Comparison of ENCODE assay signal across 13 cellular contexts in genomic region chr19:54532528-54532927, GRCh38. TPM values are rescaled to one million over a fixed set of nuclear protein-coding genes. Genes with fewer than 3 reads are reported as not detected.
A peak's percentile ranks its signal among the peaks of the same experiment; 100 is the strongest.
DNase-seq lines count a peak whose midpoint lies in the region; ATAC-seq and TF ChIP-seq lines count a peak whose summit lies in the region.
"Had no signal": no experiment of that assay in that cellular context is flagged by ENCODE, and none has a peak within 500 bp of the region (broad histone marks: within the 10 kb centered on the region; RNA-seq: fewer than 3 reads in every experiment).

No MANE protein-coding gene starts in this region.

- peaks cover 11% of the 10 kb centered on the region for H3K27me3 ChIP-seq in suprapubic skin
- H3K27me3 ChIP-seq: thyroid gland had no signal

- no peaks in the 10 kb centered on the region for H3K36me3 ChIP-seq in suprapubic skin
- H3K36me3 ChIP-seq: thyroid gland had no signal

- TF ChIP-seq EP300 in suprapubic skin (IDR thresholded peaks at IDR 0.05): no peak

- H3K4me3 Mint-ChIP-seq in memory B cell (peak overlapping the region; percentile 51), osteocyte (ENCODE audit: unreplicated experiment) (no peak overlapping the region)

- no peak overlapping the region for H3K27ac Mint-ChIP-seq in memory B cell
- H3K27ac Mint-ChIP-seq in osteocyte (ENCODE audit: unreplicated experiment): no peak overlapping the region

- no peak overlapping the region for H3K4me3 ChIP-seq in suprapubic skin
- H3K4me3 ChIP-seq: thyroid gland had no signal

- H3K36me3 Mint-ChIP-seq in memory B cell (no peaks in the 10 kb centered on the region), osteocyte (ENCODE audit: unreplicated experiment) (no peaks in the 10 kb centered on the region)

- no peaks in the 10 kb centered on the region for H3K9me3 Mint-ChIP-seq in memory B cell
- H3K9me3 Mint-ChIP-seq in osteocyte (ENCODE audit: unreplicated experiment): peaks cover 8% of the 10 kb centered on the region

- no peaks in the 10 kb centered on the region for H3K9me3 ChIP-seq in suprapubic skin
- H3K9me3 ChIP-seq: thyroid gland had no signal

- 74% methylated on average over 4 of the region's 4 CpGs for WGBS in suprapubic skin

- H3K27me3 Mint-ChIP-seq in memory B cell: peaks cover 17% of the 10 kb centered on the region
- no peaks in the 10 kb centered on the region for H3K27me3 Mint-ChIP-seq in osteocyte (ENCODE audit: unreplicated experiment)

- TF ChIP-seq POLR2A in GM18505 (IDR thresholded peaks at IDR 0.05; ENCODE audit: borderline replicate concordance, extremely low read depth, insufficient read depth, insufficient read length): peak; percentile 25
- TF ChIP-seq POLR2A in suprapubic skin (IDR thresholded peaks at IDR 0.05): no peak

- no peak overlapping the region for H3K27ac ChIP-seq in suprapubic skin
- H3K27ac ChIP-seq: thyroid gland had no signal

- H3K4me1 Mint-ChIP-seq in memory B cell (peaks cover 13% of the 10 kb centered on the region), osteocyte (ENCODE audit: unreplicated experiment) (no peaks in the 10 kb centered on the region)

- ATAC-seq in GM18505 (IDR thresholded peaks at IDR 0.05; ENCODE audit: unreplicated experiment) (no peak), GM19452 (IDR thresholded peaks at IDR 0.05; ENCODE audit: unreplicated experiment) (peak; percentile 85), HG03460 (IDR thresholded peaks at IDR 0.05; ENCODE audit: unreplicated experiment) (peak; percentile 67), memory B cell (ENCODE audit: low read depth) (peak; percentile 63), GM19455 (IDR thresholded peaks at IDR 0.05; ENCODE audit: unreplicated experiment) (no peak)
- ATAC-seq: Panc1 had no signal

- H3K4me1 ChIP-seq in suprapubic skin: no peaks in the 10 kb centered on the region
- H3K4me1 ChIP-seq: thyroid gland had no signal

- DNase-seq in memory B cell (ENCODE audit: low spot score in 2 of 2) (no peak), suprapubic skin (ENCODE audit: low spot score in 2 of 2) (no peak), osteocyte (ENCODE audit: extremely low spot score, unreplicated experiment) (no peak), NCI-H187 (lab: John Stamatoyannopoulos, UW) (no peak)
- DNase-seq: activated CD4-positive, alpha-beta T cell treated with anti-CD3 and anti-CD28 coated beads, Interleukin-2, amount 50 U/mL, for 48 hours; thyroid gland had no signal

- no peak for TF ChIP-seq CTCF in suprapubic skin (IDR thresholded peaks at IDR 0.05)
- TF ChIP-seq CTCF in osteocyte (IDR thresholded peaks at IDR 0.05): no peak

RNA-seq across cellular contexts. Expression of gene LAIR2, which starts 29.9 kb away (rescaled TPM):
- total RNA-seq in suprapubic skin: not detected
- total RNA-seq in osteocyte: not detected in 2 replicates
- total RNA-seq: fibroblast of villous mesenchyme, MCF 10A, thyroid gland had no signal

RNA-seq across cellular contexts. Expression of gene LILRA2, which starts 41.1 kb away (rescaled TPM):
- total RNA-seq in suprapubic skin: under 1 TPM in 1 of 4 donors, not detected in 3; 0.15 TPM
- not detected in 2 replicates for total RNA-seq in osteocyte
- total RNA-seq: fibroblast of villous mesenchyme, MCF 10A had no signal

RNA-seq across cellular contexts. Expression of gene CDC42EP5, which starts 59.4 kb away (rescaled TPM):
- 1 to 10 TPM; 4.2 to 9.4 (median 5.5) TPM for total RNA-seq in suprapubic skin
- total RNA-seq in osteocyte: 72.4 and 85.4 TPM in 2 replicates

Comparison
In these comparisons a context has a peak if more than half of its experiments do, and no peak if none do; other contexts are left out.
1. ATAC-seq: peak in GM19452 (single experiment), HG03460 (single experiment) and memory B cell (single experiment); none in GM18505 (single experiment) and GM19455 (single experiment).